1 cellular context compared by ENCODE assay signal in the genomic region with DNA sequence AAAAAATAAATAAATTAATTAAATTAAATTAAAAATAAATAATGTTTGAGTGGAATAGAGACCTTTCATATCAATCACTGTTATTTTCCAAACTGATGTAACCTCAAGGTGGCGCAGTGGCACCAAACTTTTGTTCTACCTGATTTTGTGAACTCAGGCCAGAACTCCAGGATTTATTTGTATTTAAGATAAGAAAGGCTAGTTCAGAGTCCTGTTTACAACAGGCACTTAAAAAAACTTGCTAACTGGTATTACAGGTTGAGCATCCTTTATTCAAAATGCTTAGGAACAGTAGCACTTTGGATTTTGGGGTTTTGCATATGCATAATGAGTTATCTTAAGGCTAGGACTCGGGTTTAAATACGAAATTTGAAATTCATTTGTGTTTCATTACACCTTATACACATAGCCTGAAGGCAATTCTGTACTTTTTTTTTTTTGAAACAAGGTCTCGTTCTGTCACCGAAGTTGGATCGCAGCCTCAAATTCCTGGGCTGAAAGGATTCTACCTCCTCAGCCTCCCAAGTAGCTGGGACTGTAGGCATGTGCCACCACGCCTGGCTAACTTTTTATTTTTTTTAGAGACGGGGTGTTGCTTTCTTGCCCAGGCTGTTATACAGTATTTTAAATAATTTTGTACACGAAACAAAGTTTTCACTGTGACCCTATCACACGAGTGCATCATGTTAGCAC.
TF ChIP-seq lines count a peak whose summit lies in the region.

No MANE protein-coding gene starts in this region.

TF ChIP-seq in GM12878, 131 proteins besides CTCF, POLR2A, EP300 and RAD21:
- TF ChIP-seq ATF7 (IDR thresholded peaks at IDR 0.05; ENCODE audit: low read depth), result no peak
- no peak for TF ChIP-seq KLF5 (IDR thresholded peaks at IDR 0.05; ENCODE audit: partially characterized antibody)
- no peak for TF ChIP-seq PML (IDR thresholded peaks at IDR 0.05; ENCODE audit: low read length)
- TF ChIP-seq DPF2 (IDR thresholded peaks at IDR 0.05), result no peak
- no peak for TF ChIP-seq ZZZ3 (IDR thresholded peaks at IDR 0.05; ENCODE audit: control insufficient read depth, insufficient read length, low read depth)
- TF ChIP-seq CREB1 (IDR thresholded peaks at IDR 0.05; ENCODE audit: low read depth), result no peak
- TF ChIP-seq HDAC6 (IDR thresholded peaks at IDR 0.05; ENCODE audit: unreplicated experiment), result no peak
- TF ChIP-seq, protein P1, sequence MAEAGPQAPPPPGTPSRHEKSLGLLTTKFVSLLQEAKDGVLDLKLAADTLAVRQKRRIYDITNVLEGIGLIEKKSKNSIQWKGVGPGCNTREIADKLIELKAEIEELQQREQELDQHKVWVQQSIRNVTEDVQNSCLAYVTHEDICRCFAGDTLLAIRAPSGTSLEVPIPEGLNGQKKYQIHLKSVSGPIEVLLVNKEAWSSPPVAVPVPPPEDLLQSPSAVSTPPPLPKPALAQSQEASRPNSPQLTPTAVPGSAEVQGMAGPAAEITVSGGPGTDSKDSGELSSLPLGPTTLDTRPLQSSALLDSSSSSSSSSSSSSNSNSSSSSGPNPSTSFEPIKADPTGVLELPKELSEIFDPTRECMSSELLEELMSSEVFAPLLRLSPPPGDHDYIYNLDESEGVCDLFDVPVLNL (IDR thresholded peaks at IDR 0.05; ENCODE audit: low read depth, low read length), result no peak
- TF ChIP-seq, protein P2, sequence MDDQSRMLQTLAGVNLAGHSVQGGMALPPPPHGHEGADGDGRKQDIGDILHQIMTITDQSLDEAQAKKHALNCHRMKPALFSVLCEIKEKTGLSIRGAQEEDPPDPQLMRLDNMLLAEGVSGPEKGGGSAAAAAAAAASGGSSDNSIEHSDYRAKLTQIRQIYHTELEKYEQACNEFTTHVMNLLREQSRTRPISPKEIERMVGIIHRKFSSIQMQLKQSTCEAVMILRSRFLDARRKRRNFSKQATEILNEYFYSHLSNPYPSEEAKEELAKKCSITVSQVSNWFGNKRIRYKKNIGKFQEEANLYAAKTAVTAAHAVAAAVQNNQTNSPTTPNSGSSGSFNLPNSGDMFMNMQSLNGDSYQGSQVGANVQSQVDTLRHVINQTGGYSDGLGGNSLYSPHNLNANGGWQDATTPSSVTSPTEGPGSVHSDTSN (IDR thresholded peaks at IDR 0.05; ENCODE audit: insufficient replicate concordance, low read depth, low read length), result no peak
- no peak for TF ChIP-seq MTA3 (IDR thresholded peaks at IDR 0.05; ENCODE audit: borderline replicate concordance, low read length)
- TF ChIP-seq POLR2AphosphoS5 (IDR thresholded peaks at IDR 0.05; ENCODE audit: low read length), result no peak
- TF ChIP-seq HCFC1 (IDR thresholded peaks at IDR 0.05; ENCODE audit: low read length), result no peak
- no peak for TF ChIP-seq IKZF1 (conservative IDR thresholded peaks at IDR 0.05)
- TF ChIP-seq RBBP5 (conservative IDR thresholded peaks at IDR 0.05), result no peak
- TF ChIP-seq, protein P3, sequence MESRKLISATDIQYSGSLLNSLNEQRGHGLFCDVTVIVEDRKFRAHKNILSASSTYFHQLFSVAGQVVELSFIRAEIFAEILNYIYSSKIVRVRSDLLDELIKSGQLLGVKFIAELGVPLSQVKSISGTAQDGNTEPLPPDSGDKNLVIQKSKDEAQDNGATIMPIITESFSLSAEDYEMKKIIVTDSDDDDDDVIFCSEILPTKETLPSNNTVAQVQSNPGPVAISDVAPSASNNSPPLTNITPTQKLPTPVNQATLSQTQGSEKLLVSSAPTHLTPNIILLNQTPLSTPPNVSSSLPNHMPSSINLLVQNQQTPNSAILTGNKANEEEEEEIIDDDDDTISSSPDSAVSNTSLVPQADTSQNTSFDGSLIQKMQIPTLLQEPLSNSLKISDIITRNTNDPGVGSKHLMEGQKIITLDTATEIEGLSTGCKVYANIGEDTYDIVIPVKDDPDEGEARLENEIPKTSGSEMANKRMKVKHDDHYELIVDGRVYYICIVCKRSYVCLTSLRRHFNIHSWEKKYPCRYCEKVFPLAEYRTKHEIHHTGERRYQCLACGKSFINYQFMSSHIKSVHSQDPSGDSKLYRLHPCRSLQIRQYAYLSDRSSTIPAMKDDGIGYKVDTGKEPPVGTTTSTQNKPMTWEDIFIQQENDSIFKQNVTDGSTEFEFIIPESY (IDR thresholded peaks at IDR 0.05), result no peak
- TF ChIP-seq SMAD5 (IDR thresholded peaks at IDR 0.05; ENCODE audit: low read depth), result no peak
